14 cellular contexts compared by ENCODE assay signal in genomic region chr4:70945046-70945445, GRCh38. TPM values are rescaled to one million over a fixed set of nuclear protein-coding genes. Genes with fewer than 3 reads are reported as not detected.
DNase-seq lines count a peak whose midpoint lies in the region; ATAC-seq lines count a peak whose summit lies in the region.
"Had no signal": no experiment of that assay in that cellular context is flagged by ENCODE, and none has a peak within 500 bp of the region (broad histone marks: within the 10 kb centered on the region; RNA-seq: fewer than 3 reads in every experiment).

No MANE protein-coding gene starts in this region.

- no peak overlapping the region for H3K4me3 Mint-ChIP-seq in CD4-positive, alpha-beta memory T cell
- H3K4me3 Mint-ChIP-seq: activated T-cell treated with anti-CD3 and anti-CD28 coated beads, Interleukin-2, amount 50 U/mL, for 72 hours; mesothelial cell of epicardium had no signal

- POLR2A ChIA-PET in CD4-positive, alpha-beta memory T cell (lab: Charles Lee; ENCODE audit: partially characterized antibody) = no interaction called here

- H3K27me3 ChIP-seq in H7 (ENCODE audit: control insufficient read depth, insufficient read depth, low read length) = no peaks in the 10 kb centered on the region
- no peaks in the 10 kb centered on the region for H3K27me3 ChIP-seq in CD4-positive, alpha-beta memory T cell (ENCODE audit: insufficient read depth, low read length)
- H3K27me3 ChIP-seq: BLaER1, sigmoid colon had no signal

- H3K9me3 Mint-ChIP-seq in CD4-positive, alpha-beta memory T cell = peaks cover 0 to 2% (median 0%) of the 10 kb centered on the region in 8 donors

- no peaks in the 10 kb centered on the region for H3K36me3 ChIP-seq in H7 (replicated peaks; ENCODE audit: control insufficient read depth, insufficient read depth, low read length)
- H3K36me3 ChIP-seq in CD4-positive, alpha-beta memory T cell (ENCODE audit: insufficient read depth, low read length) = no peaks in the 10 kb centered on the region
- H3K36me3 ChIP-seq: sigmoid colon had no signal

- H3K27ac ChIP-seq in CD4-positive, alpha-beta memory T cell (ENCODE audit: low read depth, low read length) = no peak overlapping the region
- H3K27ac ChIP-seq: BLaER1, sigmoid colon had no signal

- DNase-seq in CD1c-positive myeloid dendritic cell (ENCODE audit: extremely low spot score) (peak; percentile 85), MV-4-11 (lab: John Stamatoyannopoulos, UW) (peak; percentile 96), fibroblast of peridontal ligament (ENCODE audit: extremely low read depth) (peak; percentile 28), H7 (no peak), RKO (ENCODE audit: low spot score) (no peak), NCI-H1105 (lab: John Stamatoyannopoulos, UW) (no peak)
- no peak for DNase-seq in CD4-positive, alpha-beta memory T cell
- DNase-seq: activated T-cell treated with anti-CD3 and anti-CD28 coated beads, Interleukin-2, amount 50 U/mL, for 72 hours; NCI-H1105 treated with DMSO at 0.1 percent for 48 hours; NK-92 treated with Interleukin-12 subunit alpha and Interleukin-12 subunit beta, amount 100 ng/mL, for 24 hours; sigmoid colon had no signal

- CTCF ChIA-PET in CD4-positive, alpha-beta memory T cell (lab: Charles Lee; ENCODE audit: partially characterized antibody) = interaction anchor here (1.9 kb wide), 1 partner anchor 210 kb away, joined by 4 read pairs; no protein-coding TSS in a partner anchor

- H3K4me1 Mint-ChIP-seq in CD4-positive, alpha-beta memory T cell = peaks cover 6 to 12% (median 9%) of the 10 kb centered on the region in 4 donors

- no peak overlapping the region for H3K27ac Mint-ChIP-seq in CD4-positive, alpha-beta memory T cell
- H3K27ac Mint-ChIP-seq: activated T-cell treated with anti-CD3 and anti-CD28 coated beads, Interleukin-2, amount 50 U/mL, for 72 hours; mesothelial cell of epicardium had no signal

- no peak overlapping the region for H3K4me3 ChIP-seq in H7 (ENCODE audit: insufficient read depth, low read depth, low read length)
- H3K4me3 ChIP-seq in CD4-positive, alpha-beta memory T cell (ENCODE audit: low read length in 2 of 2) = no peak overlapping the region
- H3K4me3 ChIP-seq: BLaER1, sigmoid colon had no signal

- peaks cover 0 to 9% of the 10 kb centered on the region in 2 donors for H3K36me3 Mint-ChIP-seq in CD4-positive, alpha-beta memory T cell

- no peaks in the 10 kb centered on the region for H3K9me3 ChIP-seq in CD4-positive, alpha-beta memory T cell (ENCODE audit: control insufficient read depth in 1 of 2, low read length in 2 of 2)
- H3K9me3 ChIP-seq: sigmoid colon had no signal

- no peaks in the 10 kb centered on the region for H3K27me3 Mint-ChIP-seq in CD4-positive, alpha-beta memory T cell

- intact Hi-C loops in CD4-positive, alpha-beta memory T cell (cut with micrococcal nuclease) = no loop called here

- no peaks in the 10 kb centered on the region for H3K4me1 ChIP-seq in CD4-positive, alpha-beta memory T cell (ENCODE audit: insufficient read depth, low read length)

- ATAC-seq in GM21619 (IDR thresholded peaks at IDR 0.05; ENCODE audit: unreplicated experiment) = peak; percentile 43
- ATAC-seq: activated T-cell treated with anti-CD3 and anti-CD28 coated beads, Interleukin-2, amount 50 U/mL, for 72 hours had no signal

RNA-seq across cellular contexts. Expression of gene MOB1B, which starts 42.9 kb away (rescaled TPM):
- total RNA-seq in H7 (2014; rRNA removed; shearing (Covaris generic)) = 5.5 and 10.5 TPM in 2 replicates
- total RNA-seq in CD4-positive, alpha-beta memory T cell = 10 to 100 TPM; 10.2 to 10.8 TPM
- 1 to 10 TPM in 1 of 2 donors, under 1 TPM in 1; 0.58 to 1.7 TPM for polyA plus RNA-seq in CD4-positive, alpha-beta memory T cell

RNA-seq across cellular contexts. Expression of gene DCK, which starts 48.4 kb away (rescaled TPM):
- 26.5 and 31.7 TPM in 2 replicates for total RNA-seq in H7 (2014; rRNA removed; shearing (Covaris generic))
- 10 to 100 TPM; 54.7 to 56.9 TPM for total RNA-seq in CD4-positive, alpha-beta memory T cell
- 100 to 1,000 TPM in 1 of 2 donors, 10 to 100 TPM in 1; 89.4 to 134 TPM for polyA plus RNA-seq in CD4-positive, alpha-beta memory T cell

Comparison
In these comparisons a context has a peak if more than half of its experiments do, and no peak if none do; other contexts are left out.
1. DNase-seq: peak in CD1c-positive myeloid dendritic cell (single experiment), MV-4-11 (single experiment) and fibroblast of peridontal ligament (single experiment); none in H7 (single experiment), CD4-positive, alpha-beta memory T cell (0 of 5), RKO (single experiment) and NCI-H1105 (single experiment).